In genomic region chr7:158192956-158193355, GRCh38 we compare ENCODE assay signal across 24 cellular contexts.
"Had no signal": no experiment of that assay in that cellular context is flagged by ENCODE, and none has a peak within 500 bp of the region (broad histone marks: within the 10 kb centered on the region; RNA-seq: fewer than 3 reads in every experiment).

No MANE protein-coding gene starts in this region.

- H3K27me3 ChIP-seq: left lung, neutrophil, ovary, sigmoid colon, tibial nerve, uterus had no signal

- DNase-seq: hippocampal formation; left colon; left lung; lower lobe of right lung; mammary epithelial cell; mesenchymal stem cell; naive thymus-derived CD8-positive, alpha-beta T cell; occipital lobe; ovary; retina; right cardiac atrium; sigmoid colon; small intestine; stimulated activated CD4-positive, alpha-beta T cell treated with anti-CD3 and anti-CD28 coated beads, Interleukin-1b, Interleukin-23, amount 100 ng/mL, for 48 hours; stimulated activated CD4-positive, alpha-beta T cell treated with anti-CD3 and anti-CD28 coated beads, Interleukin-2, amount 100 ng/mL, for 48 hours; stimulated activated CD4-positive, alpha-beta T cell treated with anti-CD3 and anti-CD28 coated beads, Interleukin-4, amount 100 ng/mL, for 4 hours; stimulated activated CD8-positive, alpha-beta memory T cell treated with anti-CD3 and anti-CD28 coated beads, Interleukin-4, amount 100 ng/mL, for 48 hours; stimulated activated naive CD4-positive, alpha-beta T cell treated with Interleukin-2 at 50 U/mL for 16 hours; stimulated activated naive CD8-positive, alpha-beta T cell treated with anti-CD3 and anti-CD28 coated beads, Interleukin-15, amount 100 ng/mL, for 72 hours; substantia nigra; uterus had no signal

- H3K9me3 ChIP-seq: neutrophil, uterus had no signal

- H3K4me1 ChIP-seq: left lung, lower lobe of right lung, sigmoid colon, tibial nerve, uterus had no signal

- H3K27ac ChIP-seq: left lung, lower lobe of right lung, neutrophil, ovary, sigmoid colon, tibial nerve, uterus had no signal

- H3K36me3 ChIP-seq: left lung, lower lobe of right lung, neutrophil, ovary, sigmoid colon, tibial nerve, uterus had no signal

- FAIRE-seq: keratinocyte, small intestine had no signal

- H3K4me3 ChIP-seq: left lung, lower lobe of right lung, ovary, sigmoid colon, tibial nerve, uterus had no signal
